ENCODE assay signal across 17 cellular contexts in genomic region chr12:74906224-74906623, GRCh38.
A peak's percentile ranks its signal among the peaks of the same experiment; 100 is the strongest.
DNase-seq lines count a peak whose midpoint lies in the region; ATAC-seq and TF ChIP-seq lines count a peak whose summit lies in the region.
"Had no signal": no experiment of that assay in that cellular context is flagged by ENCODE, and none has a peak within 500 bp of the region (broad histone marks: within the 10 kb centered on the region; RNA-seq: fewer than 3 reads in every experiment).

No MANE protein-coding gene starts in this region.

- H3K36me3 ChIP-seq in NT2/D1 (ENCODE audit: insufficient read depth, insufficient read length, low read length) = no peaks in the 10 kb centered on the region
- H3K36me3 ChIP-seq: esophagus muscularis mucosa, left lung, SJCRH30 had no signal

- CTCF ChIA-PET in AG04450 (lab: Charles Lee) = no interaction called here

- H3K4me1 ChIP-seq in NT2/D1 (ENCODE audit: insufficient read depth, insufficient read length) = no peaks in the 10 kb centered on the region
- H3K4me1 ChIP-seq: esophagus muscularis mucosa, left lung, SJCRH30 had no signal

- POLR2A ChIA-PET in AG04450 (lab: Yijun Ruan, JAX) = no interaction called here

- no peak for ATAC-seq in left colon
- ATAC-seq: activated CD8-positive, alpha-beta T cell treated with anti-CD3 and anti-CD28 coated beads for 36 hours; left lung had no signal

- no peak overlapping the region for H3K9ac ChIP-seq in NT2/D1 (ENCODE audit: insufficient read length, low read depth)

- TF ChIP-seq CTCF in AG04450 (IDR thresholded peaks at IDR 0.05; ENCODE audit: low read depth, low read length) (0 out of 2 replicates have a peak, but pooled peaks have one; percentile 20), epithelial cell of proximal tubule (conservative IDR thresholded peaks at IDR 0.05; ENCODE audit: low read depth, low read length) (peak; percentile 4), dorsolateral prefrontal cortex (IDR thresholded peaks at IDR 0.05 in 54 of 56, conservative IDR thresholded peaks at IDR 0.05 in 2 of 56; ENCODE audit: low read depth in 1 of 56, partially characterized antibody in 56 of 56) (no peak)

- H3K27me3 ChIP-seq in AG04450 (ENCODE audit: control insufficient read depth, insufficient read depth, low read length) = no peaks in the 10 kb centered on the region
- H3K27me3 ChIP-seq in NT2/D1 (ENCODE audit: insufficient read depth, insufficient read length) = no peaks in the 10 kb centered on the region
- H3K27me3 ChIP-seq in dorsolateral prefrontal cortex = no peaks in the 10 kb centered on the region
- H3K27me3 ChIP-seq: esophagus muscularis mucosa, left lung, SJCRH30 had no signal

- no peak overlapping the region for H3K27ac ChIP-seq in AG04450 (ENCODE audit: low read depth, low read length)
- no peak overlapping the region for H3K27ac ChIP-seq in dorsolateral prefrontal cortex
- H3K27ac ChIP-seq: coronary artery, esophagus muscularis mucosa, left lung, SJCRH30 had no signal

- H3K9me3 ChIP-seq in AG04450 (ENCODE audit: control insufficient read depth, insufficient read depth, low read length) = no peaks in the 10 kb centered on the region
- H3K9me3 ChIP-seq in NT2/D1 (ENCODE audit: insufficient read depth, low read length) = no peaks in the 10 kb centered on the region
- H3K9me3 ChIP-seq: esophagus muscularis mucosa, left lung, SJCRH30 had no signal

- H3K4me3 ChIP-seq in AG04450 (ENCODE audit: low read depth, low read length) = no peak overlapping the region
- no peak overlapping the region for H3K4me3 ChIP-seq in NT2/D1 (ENCODE audit: insufficient read length, low read depth)
- H3K4me3 ChIP-seq in epithelial cell of proximal tubule (ENCODE audit: low read depth, low read length) = no peak overlapping the region
- H3K4me3 ChIP-seq in dorsolateral prefrontal cortex = no peak overlapping the region
- H3K4me3 ChIP-seq: coronary artery, esophagus muscularis mucosa, left lung, SJCRH30 had no signal

- intact Hi-C loops in dorsolateral prefrontal cortex (cut with DNase I) = no loop called here
- intact Hi-C loops in left colon (cut with DNase I, micrococcal nuclease) = no loop called here

- no peak for DNase-seq in AG04450 (ENCODE audit: low read depth, low spot score)
- peak; percentile 6 for DNase-seq in EH (ENCODE audit: low read depth)
- DNase-seq in NT2/D1 (ENCODE audit: low read depth, low spot score) = peak; percentile 8
- no peak for DNase-seq in epithelial cell of proximal tubule (ENCODE audit: low read depth)
- no peak for DNase-seq in activated effector memory CD4-positive, alpha-beta T cell treated with Interleukin-2 at 50 U/mL for 16 hours
- DNase-seq in dorsolateral prefrontal cortex = no peak
- DNase-seq in left colon = no peak
- DNase-seq in GF-D8 (lab: John Stamatoyannopoulos, UW) = no peak
- DNase-seq: activated CD8-positive, alpha-beta T cell treated with anti-CD3 and anti-CD28 coated beads for 36 hours; amygdala; left lung; NCI-H1417 treated with DMSO at 0.1 percent for 48 hours; NCI-H774; substantia nigra had no signal

Comparison
In these comparisons a context has a peak if more than half of its experiments do, and no peak if none do; other contexts are left out.
1. DNase-seq: peak in EH (single experiment) and NT2/D1 (single experiment); none in AG04450 (single experiment), epithelial cell of proximal tubule (single experiment), activated effector memory CD4-positive, alpha-beta T cell treated with Interleukin-2 at 50 U/mL for 16 hours (single experiment), dorsolateral prefrontal cortex (0 of 10), left colon (0 of 2) and GF-D8 (single experiment).
2. CTCF ChIP-seq: peak in AG04450 (single experiment) and epithelial cell of proximal tubule (single experiment); none in dorsolateral prefrontal cortex (0 of 56).